Comparison of ENCODE assay signal across 1 cellular context in the genomic region with DNA sequence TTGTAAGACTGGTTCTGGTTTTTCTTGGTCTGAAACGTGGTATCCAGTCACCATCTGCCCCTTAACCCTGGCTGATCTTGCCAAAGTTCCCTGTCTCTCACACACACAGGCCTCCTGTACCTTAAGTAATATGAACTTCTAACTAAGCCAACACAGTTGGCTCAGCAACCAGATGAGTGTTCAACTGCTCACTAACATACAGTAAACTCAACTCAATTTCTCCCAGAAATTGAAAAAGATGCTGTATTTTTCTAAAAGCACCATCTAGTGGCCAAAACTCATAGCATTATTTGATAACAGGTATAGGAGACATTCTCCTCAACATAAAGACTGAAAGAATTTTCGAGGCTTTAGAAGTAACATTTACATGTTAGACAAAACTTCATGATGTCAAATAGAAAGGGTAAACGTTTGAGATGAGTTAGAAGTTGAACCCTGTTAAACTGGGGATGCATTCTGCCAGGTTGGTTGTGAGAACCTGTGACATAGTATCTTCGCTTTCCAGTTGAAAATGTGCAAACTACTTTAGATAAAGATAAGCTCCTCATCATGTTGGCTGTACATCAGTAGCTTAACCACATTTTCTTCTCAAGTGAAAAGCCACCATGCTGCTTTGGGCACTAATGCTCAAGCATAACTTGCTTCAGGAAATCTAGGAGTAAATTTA.
A peak's percentile ranks its signal among the peaks of the same experiment; 100 is the strongest.
TF ChIP-seq lines count a peak whose summit lies in the region.

No MANE protein-coding gene starts in this region.

TF ChIP-seq in GM12878, 131 proteins besides CTCF, POLR2A, EP300 and RAD21:
- TF ChIP-seq, protein P1, sequence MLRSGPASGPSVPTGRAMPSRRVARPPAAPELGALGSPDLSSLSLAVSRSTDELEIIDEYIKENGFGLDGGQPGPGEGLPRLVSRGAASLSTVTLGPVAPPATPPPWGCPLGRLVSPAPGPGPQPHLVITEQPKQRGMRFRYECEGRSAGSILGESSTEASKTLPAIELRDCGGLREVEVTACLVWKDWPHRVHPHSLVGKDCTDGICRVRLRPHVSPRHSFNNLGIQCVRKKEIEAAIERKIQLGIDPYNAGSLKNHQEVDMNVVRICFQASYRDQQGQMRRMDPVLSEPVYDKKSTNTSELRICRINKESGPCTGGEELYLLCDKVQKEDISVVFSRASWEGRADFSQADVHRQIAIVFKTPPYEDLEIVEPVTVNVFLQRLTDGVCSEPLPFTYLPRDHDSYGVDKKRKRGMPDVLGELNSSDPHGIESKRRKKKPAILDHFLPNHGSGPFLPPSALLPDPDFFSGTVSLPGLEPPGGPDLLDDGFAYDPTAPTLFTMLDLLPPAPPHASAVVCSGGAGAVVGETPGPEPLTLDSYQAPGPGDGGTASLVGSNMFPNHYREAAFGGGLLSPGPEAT (IDR thresholded peaks at IDR 0.05; ENCODE audit: low read depth), result no peak
- TF ChIP-seq ZBED1 (IDR thresholded peaks at IDR 0.05; ENCODE audit: borderline replicate concordance) (0 out of 2 replicates have a peak, but pooled peaks have one; percentile 17), SMC3 (IDR thresholded peaks at IDR 0.05; ENCODE audit: borderline replicate concordance, low read length) (peak; percentile 62; the same call in 1 of the 2 replicates)
